In the genomic region with DNA sequence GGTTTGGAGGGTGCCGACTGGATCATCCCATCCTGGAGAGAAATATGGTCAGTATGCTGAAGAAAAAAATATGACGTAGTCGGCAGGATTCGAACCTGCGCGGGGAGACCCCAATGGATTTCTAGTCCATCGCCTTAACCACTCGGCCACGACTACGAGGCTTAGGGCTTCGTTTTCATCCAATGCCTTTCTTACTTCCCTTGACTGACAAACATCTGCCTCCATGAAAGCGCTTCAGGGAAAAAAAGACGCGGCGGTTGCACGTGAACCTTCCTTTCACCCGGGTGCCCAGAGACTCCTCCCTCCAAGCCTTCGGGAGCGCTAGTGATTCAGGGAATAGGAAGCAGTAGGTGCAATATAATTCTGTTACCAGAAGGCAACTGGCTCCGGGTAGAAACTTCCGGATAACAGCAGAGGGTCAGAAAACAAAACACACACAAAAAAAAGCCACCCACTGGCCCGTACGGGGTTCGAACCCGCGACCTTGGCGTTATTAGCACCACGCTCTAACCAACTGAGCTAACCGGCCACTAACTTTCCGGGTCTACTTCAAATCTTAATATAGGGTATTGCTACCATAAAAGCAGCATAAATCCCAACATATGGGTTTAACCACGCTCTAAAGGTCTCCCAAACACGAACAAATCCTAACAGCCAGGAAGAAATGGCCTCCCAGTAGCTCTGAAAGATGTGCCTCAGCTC, we compare ENCODE assay signal across 8 cellular contexts.
DNase-seq lines count a peak whose midpoint lies in the region; ATAC-seq lines count a peak whose summit lies in the region.

No MANE protein-coding gene starts in this region.

- H3K36me3 ChIP-seq in mucosa of rectum (ENCODE audit: control insufficient read depth in 2 of 2, insufficient read depth in 2 of 2, low read length in 2 of 2) = peaks cover 41 to 42% of the 10 kb centered on the region in 2 donors
- H3K36me3 ChIP-seq in subcutaneous abdominal adipose tissue (ENCODE audit: control insufficient read depth in 5 of 5, insufficient read depth in 5 of 5, low read length in 5 of 5) = peaks cover 3 to 44% (median 42%) of the 10 kb centered on the region in 5 donors

- H3K27ac ChIP-seq in mucosa of rectum (ENCODE audit: low read depth in 2 of 2, low read length in 2 of 2) (peak overlapping the region; percentile 66 to 78), subcutaneous abdominal adipose tissue (ENCODE audit: low read depth, low read length) (peak overlapping the region; percentile 78)

- H3K9me3 ChIP-seq in mucosa of rectum (ENCODE audit: control insufficient read depth in 2 of 2, low read length in 2 of 2) (no peaks in the 10 kb centered on the region), subcutaneous abdominal adipose tissue (ENCODE audit: control insufficient read depth in 5 of 5, low read length in 5 of 5) (no peaks in the 10 kb centered on the region)

- DNase-seq in GM04503 (ENCODE audit: low read depth) (peak; percentile 75), NCI-H1105 (lab: John Stamatoyannopoulos, UW) (peak; percentile 94), activated T-cell treated with anti-CD3 and anti-CD28 coated beads for 24 hours (ENCODE audit: low read depth) (peak; percentile 57), fibroblast of gingiva (ENCODE audit: low read depth) (peak; percentile 91)

- peaks cover 13 to 20% of the 10 kb centered on the region in 2 donors for H3K4me1 ChIP-seq in mucosa of rectum (ENCODE audit: control insufficient read depth in 2 of 2, insufficient read depth in 2 of 2, low read length in 2 of 2)
- H3K4me1 ChIP-seq in subcutaneous abdominal adipose tissue (ENCODE audit: control insufficient read depth in 5 of 5, insufficient read depth in 5 of 5, low read length in 5 of 5) = peaks cover 10 to 40% (median 31%) of the 10 kb centered on the region in 5 donors

- H3K9ac ChIP-seq in mucosa of rectum (ENCODE audit: low read depth in 1 of 2, low read length in 2 of 2) = peak overlapping the region; percentile 29 to 46
- peak overlapping the region in 4 of 5 donors; percentile 26 to 65 (median 36) for H3K9ac ChIP-seq in subcutaneous abdominal adipose tissue (ENCODE audit: low read length in 5 of 5)

- ATAC-seq in HG02870 (IDR thresholded peaks at IDR 0.05; ENCODE audit: unreplicated experiment) (no peak), GM21619 (IDR thresholded peaks at IDR 0.05; ENCODE audit: unreplicated experiment) (no peak)

- H3K4me3 ChIP-seq in mucosa of rectum (ENCODE audit: low read length in 2 of 2) (peak overlapping the region; percentile 18 to 67), subcutaneous abdominal adipose tissue (ENCODE audit: low read depth in 1 of 5, low read length in 5 of 5) (peak overlapping the region; percentile 32 to 75 (median 51))

- no peaks in the 10 kb centered on the region for H3K27me3 ChIP-seq in mucosa of rectum (ENCODE audit: control insufficient read depth in 2 of 2, insufficient read depth in 2 of 2, low read length in 2 of 2)
- H3K27me3 ChIP-seq in subcutaneous abdominal adipose tissue (ENCODE audit: control insufficient read depth in 5 of 5, insufficient read depth in 4 of 5, low read length in 5 of 5) = peaks cover 0 to 4% (median 0%) of the 10 kb centered on the region in 5 donors
